ENCODE assay signal across 1 cellular context in genomic region chr17:19424934-19425868, GRCh38.
A peak's percentile ranks its signal among the peaks of the same experiment; 100 is the strongest.
TF ChIP-seq lines count a peak whose summit lies in the region.

No MANE protein-coding gene starts in this region.

TF ChIP-seq in HepG2, 621 proteins besides CTCF, POLR2A, EP300 and RAD21:
- TF ChIP-seq NR2F6 (IDR thresholded peaks at IDR 0.05) (no peak), NR2F6 (CRISPR knock-in tag; IDR thresholded peaks at IDR 0.05) (no peak), HOXA5 (CRISPR knock-in tag; IDR thresholded peaks at IDR 0.05) (no peak), ZFYVE20 (CRISPR knock-in tag; IDR thresholded peaks at IDR 0.05; ENCODE audit: borderline replicate concordance, low read depth) (no peak), CEBPB (IDR thresholded peaks at IDR 0.05; ENCODE audit: borderline replicate concordance, low read depth, low read length) (0 out of 2 replicates have a peak, but pooled peaks have one; percentile 8), RFX5 (IDR thresholded peaks at IDR 0.05; ENCODE audit: low read depth, low read length) (no peak), SMAD3 (CRISPR knock-in tag; IDR thresholded peaks at IDR 0.05) (no peak)
